ENCODE assay signal across 23 cellular contexts in genomic region chr14:55523321-55523720, GRCh38. TPM values are rescaled to one million over a fixed set of nuclear protein-coding genes. Genes with fewer than 3 reads are reported as not detected.
DNase-seq lines count a peak whose midpoint lies in the region; ATAC-seq, FAIRE-seq and TF ChIP-seq lines count a peak whose summit lies in the region.
"Had no signal": no experiment of that assay in that cellular context is flagged by ENCODE, and none has a peak within 500 bp of the region (broad histone marks: within the 10 kb centered on the region; RNA-seq: fewer than 3 reads in every experiment).

No MANE protein-coding gene starts in this region.

- no peak for TF ChIP-seq CTCF in 22Rv1 (IDR thresholded peaks at IDR 0.05)
- no peak for TF ChIP-seq CTCF in Panc1 (IDR thresholded peaks at IDR 0.05)
- no peak for TF ChIP-seq CTCF in fibroblast of villous mesenchyme (IDR thresholded peaks at IDR 0.05; ENCODE audit: insufficient read depth, low read depth, low read length)
- no peak for TF ChIP-seq CTCF in RWPE1 (conservative IDR thresholded peaks at IDR 0.05; ENCODE audit: low read depth)
- TF ChIP-seq CTCF in left ventricle myocardium inferior (IDR thresholded peaks at IDR 0.05; ENCODE audit: borderline replicate concordance) = no peak

- no peaks in the 10 kb centered on the region for H3K4me1 ChIP-seq in Panc1 (ENCODE audit: control insufficient read depth, insufficient read depth, low read length)
- H3K4me1 ChIP-seq in left ventricle myocardium inferior = no peaks in the 10 kb centered on the region
- H3K4me1 ChIP-seq: A549, BE2C, HAP-1 had no signal

- DNase-seq in GM19239 (ENCODE audit: insufficient read length, low spot score) (no peak), Panc1 (ENCODE audit: low read depth, low spot score) (no peak), fibroblast of villous mesenchyme (ENCODE audit: low read depth) (peak; percentile 18), RWPE1 (ENCODE audit: low spot score) (no peak), left ventricle myocardium inferior (no peak)
- DNase-seq: 8988T; ACHN; AML-193; BE2C; CD4-positive, alpha-beta memory T cell; COR-L47; DMS153; DND-41; GOT3; HFFc6 had no signal

- CTCF ChIA-PET in Panc1 (lab: Charles Lee) = no interaction called here
- CTCF ChIA-PET in RWPE1 (lab: Yijun Ruan, JAX) = interaction anchor here (0.6 to 0.9 kb wide), 2 partner anchors 12 to 460 kb away, joined by 3 to 4 read pairs; no protein-coding TSS in a partner anchor

- H3K27ac ChIP-seq in 22Rv1 (peak overlapping the region; percentile 43), Panc1 (ENCODE audit: low read length) (peak overlapping the region; percentile 1; the same call in 1 of the 2 replicates), RWPE1 (no peak overlapping the region), left ventricle myocardium inferior (replicated peaks) (no peak overlapping the region)
- H3K27ac ChIP-seq: A549; BLaER1 treated with 17β-estradiol and CSF1 and Interleukin-3, amounts not matched to agents 10 nM and 100 nM had no signal

- H3K27me3 ChIP-seq in Panc1 (ENCODE audit: control insufficient read depth, insufficient read depth, low read length) (no peaks in the 10 kb centered on the region), left ventricle myocardium inferior (ENCODE audit: low read depth) (no peaks in the 10 kb centered on the region)
- H3K27me3 ChIP-seq: BE2C; BLaER1 treated with 17β-estradiol and CSF1 and Interleukin-3, amounts not matched to agents 10 nM and 100 nM had no signal

- intact Hi-C loops in Panc1 (cut with micrococcal nuclease; ENCODE audit: unreplicated experiment) = no loop called here
- intact Hi-C loops in left ventricle myocardium inferior (cut with micrococcal nuclease) = no loop called here

- peak; percentile 26 for FAIRE-seq in GM19239 (lab: Jason Lieb, UNC)
- FAIRE-seq: A549, G401.6, GM12892, H54 had no signal

- H3K36me3 ChIP-seq in Panc1 (ENCODE audit: control insufficient read depth, insufficient read depth, low read length) (no peaks in the 10 kb centered on the region), left ventricle myocardium inferior (no peaks in the 10 kb centered on the region)
- H3K36me3 ChIP-seq: BE2C; BLaER1 treated with 17β-estradiol and CSF1 and Interleukin-3, amounts not matched to agents 10 nM and 100 nM; HAP-1 had no signal

- POLR2A ChIA-PET in Panc1 (lab: Charles Lee) (no interaction called here), RWPE1 (lab: Yijun Ruan, JAX; ENCODE audit: low non-redundant PET) (no interaction called here)

- no peaks in the 10 kb centered on the region for H3K9me3 ChIP-seq in Panc1 (ENCODE audit: control insufficient read depth, insufficient read depth, low read depth, low read length)
- H3K9me3 ChIP-seq in left ventricle myocardium inferior (replicated peaks) = peaks cover 16% of the 10 kb centered on the region
- H3K9me3 ChIP-seq: A549, BE2C, HAP-1 had no signal

- no peak overlapping the region for H3K4me3 ChIP-seq in Panc1 (ENCODE audit: low read depth in 2 of 2, low read length in 2 of 2)
- no peak overlapping the region for H3K4me3 ChIP-seq in fibroblast of villous mesenchyme (ENCODE audit: low read depth, low read length)
- H3K4me3 ChIP-seq in left ventricle myocardium inferior = no peak overlapping the region
- H3K4me3 ChIP-seq: A549; BLaER1 treated with 17β-estradiol and CSF1 and Interleukin-3, amounts not matched to agents 10 nM and 100 nM; HAP-1 had no signal

- in situ Hi-C loops in Panc1 (cut with HindIII; ENCODE audit: low pct_unique_long_range_greater_than_20kb, low sequenced_read_pairs) = no loop called here

- BruUV-seq in Panc1 (replicated peaks; lab: Mats Ljungman, UMichigan) = no TSS peak

- ATAC-seq in Panc1 (no peak), HG03354 (IDR thresholded peaks at IDR 0.05; ENCODE audit: poor library complexity, severe bottlenecking, unreplicated experiment) (no peak)
- ATAC-seq: A549 had no signal

RNA-seq across cellular contexts. Expression of gene KTN1, which starts 56.7 kb away (rescaled TPM):
- 310 TPM for total RNA-seq in Panc1 (2021; ENCODE audit: unreplicated experiment)
- polyA plus RNA-seq in Panc1 (2012; ENCODE audit: insufficient read length) = 139 TPM
- total RNA-seq in fibroblast of villous mesenchyme = 121 and 167 TPM in 2 replicates
- total RNA-seq in left ventricle myocardium inferior = 294 TPM

Comparison
In these comparisons a context has a peak if more than half of its experiments do, and no peak if none do; other contexts are left out.
1. H3K27ac ChIP-seq: peak in 22Rv1 (single experiment) and Panc1 (single experiment); none in RWPE1 (single experiment) and left ventricle myocardium inferior (single experiment).